In genomic region chrX:55279832-55280231, GRCh38 we compare ENCODE assay signal across 36 cellular contexts. TPM values are rescaled to one million over a fixed set of nuclear protein-coding genes. Genes with fewer than 3 reads are reported as not detected.
"Had no signal": no experiment of that assay in that cellular context is flagged by ENCODE, and none has a peak within 500 bp of the region (broad histone marks: within the 10 kb centered on the region; RNA-seq: fewer than 3 reads in every experiment).

No MANE protein-coding gene starts in this region.

- H3K4me1 Mint-ChIP-seq: activated B cell treated with CpG ODN at 0.5 μM for 24 hours; activated CD4-positive, alpha-beta memory T cell treated with anti-CD3 and anti-CD28 coated beads, Interleukin-2, amount 10 ng/mL, durations not matched to agents 7 days and 5 days; activated CD4-positive, alpha-beta T cell treated with anti-CD3 and anti-CD28 coated beads, Interleukin-2, amount 10 ng/mL, durations not matched to agents 24 days and 14 days; activated naive CD4-positive, alpha-beta T cell treated with anti-CD3 and anti-CD28 coated beads, Interleukin-2, amount 10 ng/mL, durations not matched to agents 7 days and 5 days; T-cell had no signal

- H3K9me3 Mint-ChIP-seq: activated B cell treated with CpG ODN at 0.5 μM for 24 hours; activated CD4-positive, alpha-beta memory T cell treated with anti-CD3 and anti-CD28 coated beads, Interleukin-2, amount 10 ng/mL, durations not matched to agents 7 days and 5 days; activated CD4-positive, alpha-beta T cell treated with anti-CD3 and anti-CD28 coated beads, Interleukin-2, amount 10 ng/mL, durations not matched to agents 24 days and 14 days; activated naive CD4-positive, alpha-beta T cell treated with anti-CD3 and anti-CD28 coated beads, Interleukin-2, amount 10 ng/mL, durations not matched to agents 7 days and 5 days; activated naive CD4-positive, alpha-beta T cell treated with anti-CD3 and anti-CD28 coated beads, Interleukin-2, amount 50 U/mL, for 72 hours; activated T-cell treated with anti-CD3 and anti-CD28 coated beads, Interleukin-2, amount 50 U/mL, for 24 hours; activated T-cell treated with anti-CD3 and anti-CD28 coated beads, Interleukin-2, amount 50 U/mL, for 72 hours; effector memory CD8-positive, alpha-beta T cell; T-cell; T-helper 1 cell treated with Interleukin-12 subunit alpha and Interleukin-12 subunit beta and Interleukin-4 antibody, amounts not matched to agents 30 μg/mL and 1 μg/mL, for 36 hours; T-helper 2 cell treated with Interferon-gamma antibody and Interleukin-4, amounts not matched to agents 5 μg/mL and 100 μg/mL, for 36 hours had no signal

- H3K27ac ChIP-seq: adrenal gland, body of pancreas, esophagus squamous epithelium, gastroesophageal sphincter, heart right ventricle, WERI-Rb-1 had no signal

- H3K27me3 ChIP-seq: body of pancreas, esophagus squamous epithelium, gastroesophageal sphincter had no signal

- H3K4me3 Mint-ChIP-seq: activated B cell treated with CpG ODN at 0.5 μM for 24 hours; activated CD4-positive, alpha-beta memory T cell treated with anti-CD3 and anti-CD28 coated beads, Interleukin-2, amount 10 ng/mL, durations not matched to agents 7 days and 5 days; activated CD4-positive, alpha-beta T cell treated with anti-CD3 and anti-CD28 coated beads, Interleukin-2, amount 10 ng/mL, durations not matched to agents 24 days and 14 days; activated naive CD4-positive, alpha-beta T cell treated with anti-CD3 and anti-CD28 coated beads, Interleukin-2, amount 10 ng/mL, durations not matched to agents 7 days and 5 days; activated T-cell treated with anti-CD3 and anti-CD28 coated beads, Interleukin-2, amount 50 U/mL, for 24 hours; activated T-cell treated with anti-CD3 and anti-CD28 coated beads, Interleukin-2, amount 50 U/mL, for 72 hours; effector memory CD8-positive, alpha-beta T cell; T-cell; T-helper 1 cell treated with Interleukin-12 subunit alpha and Interleukin-12 subunit beta and Interleukin-4 antibody, amounts not matched to agents 30 μg/mL and 1 μg/mL, for 36 hours; T-helper 2 cell treated with Interferon-gamma antibody and Interleukin-4, amounts not matched to agents 5 μg/mL and 100 μg/mL, for 36 hours had no signal

- H3K36me3 ChIP-seq: adrenal gland, esophagus squamous epithelium, gastroesophageal sphincter, heart right ventricle, WERI-Rb-1 had no signal

- DNase-seq: activated B cell treated with CpG ODN at 0.5 μM for 24 hours; activated CD4-positive, alpha-beta memory T cell treated with anti-CD3 and anti-CD28 coated beads, Interleukin-2, amount 10 ng/mL, durations not matched to agents 7 days and 5 days; activated CD4-positive, alpha-beta T cell treated with anti-CD3 and anti-CD28 coated beads, Interleukin-2, amount 10 ng/mL, durations not matched to agents 24 days and 14 days; activated CD8-positive, alpha-beta memory T cell treated with anti-CD3 and anti-CD28 coated beads, Interleukin-2, amount 50 U/mL, for 48 hours; activated gamma-delta T cell; activated naive CD4-positive, alpha-beta T cell; activated naive CD4-positive, alpha-beta T cell treated with anti-CD3 and anti-CD28 coated beads, Interleukin-2, amount 10 ng/mL, durations not matched to agents 7 days and 5 days; activated T-cell treated with anti-CD3 and anti-CD28 coated beads for 4 hours; activated T-cell treated with anti-CD3 and anti-CD28 coated beads, Interleukin-2, amount 50 U/mL, for 24 hours; activated T-cell treated with anti-CD3 and anti-CD28 coated beads, Interleukin-2, amount 50 U/mL, for 72 hours; adrenal gland; amygdala; aorta; body of pancreas; caudate nucleus; cortex of kidney; dermis blood vessel endothelial cell; effector CD4-positive, alpha-beta T cell; effector memory CD8-positive, alpha-beta T cell; erythroblast; esophagus squamous epithelium; foreskin melanocyte; heart right ventricle; T-cell; T1000; WERI-Rb-1 had no signal

- H3K36me3 Mint-ChIP-seq: activated naive CD4-positive, alpha-beta T cell treated with anti-CD3 and anti-CD28 coated beads, Interleukin-2, amount 10 ng/mL, durations not matched to agents 7 days and 5 days; activated naive CD4-positive, alpha-beta T cell treated with anti-CD3 and anti-CD28 coated beads, Interleukin-2, amount 50 U/mL, for 72 hours; T-cell had no signal

- H3K9me3 ChIP-seq: adrenal gland, body of pancreas, esophagus squamous epithelium, gastroesophageal sphincter, heart right ventricle had no signal

- H3K4me1 ChIP-seq: adrenal gland, body of pancreas, esophagus squamous epithelium, gastroesophageal sphincter, heart right ventricle had no signal

- ATAC-seq: activated CD4-positive, CD25-positive, alpha-beta regulatory T cell treated with anti-CD3 and anti-CD28 coated beads, Interleukin-2, amount 50 U/mL, for 24 hours; activated naive CD4-positive, alpha-beta T cell treated with anti-CD3 and anti-CD28 coated beads, Interleukin-2, amount 50 U/mL, for 72 hours; activated T-cell treated with anti-CD3 and anti-CD28 coated beads, Interleukin-2, amount 50 U/mL, for 72 hours; body of pancreas; effector memory CD8-positive, alpha-beta T cell; gastroesophageal sphincter; heart right ventricle; T-cell had no signal

- FAIRE-seq: colon had no signal

- H3K27ac Mint-ChIP-seq: activated B cell treated with CpG ODN at 0.5 μM for 24 hours; activated CD4-positive, alpha-beta memory T cell treated with anti-CD3 and anti-CD28 coated beads, Interleukin-2, amount 10 ng/mL, durations not matched to agents 7 days and 5 days; activated CD4-positive, alpha-beta T cell treated with anti-CD3 and anti-CD28 coated beads, Interleukin-2, amount 10 ng/mL, durations not matched to agents 24 days and 14 days; activated naive CD4-positive, alpha-beta T cell treated with anti-CD3 and anti-CD28 coated beads, Interleukin-2, amount 10 ng/mL, durations not matched to agents 7 days and 5 days; activated naive CD4-positive, alpha-beta T cell treated with anti-CD3 and anti-CD28 coated beads, Interleukin-2, amount 50 U/mL, for 72 hours; activated T-cell treated with anti-CD3 and anti-CD28 coated beads, Interleukin-2, amount 50 U/mL, for 24 hours; activated T-cell treated with anti-CD3 and anti-CD28 coated beads, Interleukin-2, amount 50 U/mL, for 72 hours; effector memory CD8-positive, alpha-beta T cell; T-cell; T-helper 1 cell treated with Interleukin-12 subunit alpha and Interleukin-12 subunit beta and Interleukin-4 antibody, amounts not matched to agents 30 μg/mL and 1 μg/mL, for 36 hours; T-helper 2 cell treated with Interferon-gamma antibody and Interleukin-4, amounts not matched to agents 5 μg/mL and 100 μg/mL, for 36 hours had no signal

- H3K27me3 Mint-ChIP-seq: activated B cell treated with CpG ODN at 0.5 μM for 24 hours; activated CD4-positive, alpha-beta memory T cell treated with anti-CD3 and anti-CD28 coated beads, Interleukin-2, amount 10 ng/mL, durations not matched to agents 7 days and 5 days; activated CD4-positive, alpha-beta T cell treated with anti-CD3 and anti-CD28 coated beads, Interleukin-2, amount 10 ng/mL, durations not matched to agents 24 days and 14 days; activated naive CD4-positive, alpha-beta T cell treated with anti-CD3 and anti-CD28 coated beads, Interleukin-2, amount 10 ng/mL, durations not matched to agents 7 days and 5 days had no signal

- H3K4me3 ChIP-seq: adrenal gland, body of pancreas, esophagus squamous epithelium, gastroesophageal sphincter, heart right ventricle had no signal

RNA-seq across cellular contexts. Expression of gene PAGE3, which starts 15.1 kb away (rescaled TPM):
- total RNA-seq: activated B cell treated with CpG ODN at 0.5 μM for 24 hours; activated CD4-positive, alpha-beta memory T cell treated with anti-CD3 and anti-CD28 coated beads, Interleukin-2, amount 10 ng/mL, durations not matched to agents 7 days and 5 days; activated CD4-positive, alpha-beta T cell treated with anti-CD3 and anti-CD28 coated beads, Interleukin-2, amount 10 ng/mL, durations not matched to agents 24 days and 14 days; activated naive CD4-positive, alpha-beta T cell treated with anti-CD3 and anti-CD28 coated beads, Interleukin-2, amount 50 U/mL, for 72 hours; activated T-cell treated with anti-CD3 and anti-CD28 coated beads, Interleukin-2, amount 50 U/mL, for 72 hours; adrenal gland; aorta; body of pancreas; chondrocyte; dermis blood vessel endothelial cell; esophagus squamous epithelium; fibroblast of lung; fibroblast of villous mesenchyme; gastroesophageal sphincter; glomerular endothelial cell; heart right ventricle; T-cell had no signal
- polyA plus RNA-seq: adrenal gland, aorta, fibroblast of lung, heart right ventricle had no signal

RNA-seq across cellular contexts. Expression of gene PAGE5, which starts 59.7 kb away (rescaled TPM):
- total RNA-seq: activated CD4-positive, alpha-beta memory T cell treated with anti-CD3 and anti-CD28 coated beads, Interleukin-2, amount 10 ng/mL, durations not matched to agents 7 days and 5 days; activated CD4-positive, alpha-beta T cell treated with anti-CD3 and anti-CD28 coated beads, Interleukin-2, amount 10 ng/mL, durations not matched to agents 24 days and 14 days; activated naive CD4-positive, alpha-beta T cell treated with anti-CD3 and anti-CD28 coated beads, Interleukin-2, amount 50 U/mL, for 72 hours; adrenal gland; aorta; body of pancreas; chondrocyte; dermis blood vessel endothelial cell; esophagus squamous epithelium; fibroblast of villous mesenchyme; gastroesophageal sphincter; glomerular endothelial cell; heart right ventricle had no signal
- polyA plus RNA-seq: adrenal gland, aorta, fibroblast of lung, heart right ventricle had no signal
